Comparison of ENCODE assay signal across 1 cellular context in the genomic region with DNA sequence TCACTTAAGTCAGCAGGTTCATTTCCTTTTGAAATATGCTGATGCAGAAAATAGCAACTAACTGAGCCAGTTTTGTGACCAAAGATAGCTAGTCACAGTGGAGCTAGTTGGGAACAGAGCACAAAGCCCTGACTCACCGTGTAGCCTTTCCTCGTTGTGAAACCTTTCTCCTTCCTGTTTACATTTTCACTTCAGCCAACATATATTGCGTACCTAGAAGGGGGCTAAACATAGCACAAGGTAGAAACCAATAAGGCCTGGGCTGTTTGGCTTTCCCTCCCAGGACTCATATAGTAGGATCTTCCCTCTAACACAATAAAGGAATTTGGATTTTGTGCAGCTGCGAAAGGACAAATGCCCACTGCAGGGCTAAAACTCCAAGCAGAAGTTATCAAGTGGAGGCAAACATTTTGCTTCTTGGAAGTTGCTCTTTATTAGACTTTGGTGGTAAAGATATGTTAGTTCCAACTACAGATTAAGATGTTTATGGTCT.
TF ChIP-seq lines count a peak whose summit lies in the region.

No MANE protein-coding gene starts in this region.

TF ChIP-seq in SK-N-SH, 30 proteins besides CTCF, POLR2A, EP300 and RAD21 (continued from another document):
- TF ChIP-seq MAX (IDR thresholded peaks at IDR 0.05; ENCODE audit: low read depth) (no peak), NFIC (IDR thresholded peaks at IDR 0.05; ENCODE audit: borderline replicate concordance) (no peak), FOXM1 (IDR thresholded peaks at IDR 0.05; ENCODE audit: low read depth) (no peak), GABPA (IDR thresholded peaks at IDR 0.05; ENCODE audit: low read depth) (no peak), SMC3 (IDR thresholded peaks at IDR 0.05; ENCODE audit: low read depth, low read length) (no peak), IRF3 (IDR thresholded peaks at IDR 0.05; ENCODE audit: low read depth, low read length) (no peak), SIN3A (IDR thresholded peaks at IDR 0.05; ENCODE audit: borderline replicate concordance, low read depth, low read length) (no peak), TAF1 (IDR thresholded peaks at IDR 0.05; ENCODE audit: borderline replicate concordance, low read depth, low read length) (no peak), GATA2 (CRISPR knock-in tag; IDR thresholded peaks at IDR 0.05) (no peak), PBX3 (IDR thresholded peaks at IDR 0.05) (no peak), FOSL2 (IDR thresholded peaks at IDR 0.05; ENCODE audit: borderline replicate concordance, low read depth) (no peak)
